1 cellular context compared by ENCODE assay signal in the genomic region with DNA sequence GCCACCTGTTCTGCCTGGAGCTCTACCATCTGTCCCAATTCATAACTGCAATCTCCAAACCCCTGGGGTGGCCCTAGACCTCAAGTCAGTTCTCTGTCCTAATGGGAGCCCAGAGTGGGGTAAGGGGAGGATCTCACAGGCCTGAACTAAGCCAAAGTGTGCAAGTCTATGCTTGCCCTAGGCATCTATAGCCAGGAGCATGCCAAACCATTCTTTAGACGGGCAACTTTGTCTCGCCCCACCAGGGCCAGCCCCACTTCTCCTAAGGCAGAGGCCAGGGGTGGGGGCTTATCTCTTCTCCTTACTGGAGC.
TF ChIP-seq lines count a peak whose summit lies in the region.

No MANE protein-coding gene starts in this region.

TF ChIP-seq in HCT116, 20 proteins besides CTCF, POLR2A, EP300 and RAD21 (continued from another document):
- TF ChIP-seq, protein P1, sequence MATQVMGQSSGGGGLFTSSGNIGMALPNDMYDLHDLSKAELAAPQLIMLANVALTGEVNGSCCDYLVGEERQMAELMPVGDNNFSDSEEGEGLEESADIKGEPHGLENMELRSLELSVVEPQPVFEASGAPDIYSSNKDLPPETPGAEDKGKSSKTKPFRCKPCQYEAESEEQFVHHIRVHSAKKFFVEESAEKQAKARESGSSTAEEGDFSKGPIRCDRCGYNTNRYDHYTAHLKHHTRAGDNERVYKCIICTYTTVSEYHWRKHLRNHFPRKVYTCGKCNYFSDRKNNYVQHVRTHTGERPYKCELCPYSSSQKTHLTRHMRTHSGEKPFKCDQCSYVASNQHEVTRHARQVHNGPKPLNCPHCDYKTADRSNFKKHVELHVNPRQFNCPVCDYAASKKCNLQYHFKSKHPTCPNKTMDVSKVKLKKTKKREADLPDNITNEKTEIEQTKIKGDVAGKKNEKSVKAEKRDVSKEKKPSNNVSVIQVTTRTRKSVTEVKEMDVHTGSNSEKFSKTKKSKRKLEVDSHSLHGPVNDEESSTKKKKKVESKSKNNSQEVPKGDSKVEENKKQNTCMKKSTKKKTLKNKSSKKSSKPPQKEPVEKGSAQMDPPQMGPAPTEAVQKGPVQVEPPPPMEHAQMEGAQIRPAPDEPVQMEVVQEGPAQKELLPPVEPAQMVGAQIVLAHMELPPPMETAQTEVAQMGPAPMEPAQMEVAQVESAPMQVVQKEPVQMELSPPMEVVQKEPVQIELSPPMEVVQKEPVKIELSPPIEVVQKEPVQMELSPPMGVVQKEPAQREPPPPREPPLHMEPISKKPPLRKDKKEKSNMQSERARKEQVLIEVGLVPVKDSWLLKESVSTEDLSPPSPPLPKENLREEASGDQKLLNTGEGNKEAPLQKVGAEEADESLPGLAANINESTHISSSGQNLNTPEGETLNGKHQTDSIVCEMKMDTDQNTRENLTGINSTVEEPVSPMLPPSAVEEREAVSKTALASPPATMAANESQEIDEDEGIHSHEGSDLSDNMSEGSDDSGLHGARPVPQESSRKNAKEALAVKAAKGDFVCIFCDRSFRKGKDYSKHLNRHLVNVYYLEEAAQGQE (IDR thresholded peaks at IDR 0.05; ENCODE audit: low read depth) = no peak
- TF ChIP-seq EZH2phosphoT487 (IDR thresholded peaks at IDR 0.05; ENCODE audit: borderline replicate concordance) (no peak), ZFX (IDR thresholded peaks at IDR 0.05) (no peak)
